In genomic region chr3:335250-335649, GRCh38 we compare ENCODE assay signal across 34 cellular contexts.
"Had no signal": no experiment of that assay in that cellular context is flagged by ENCODE, and none has a peak within 500 bp of the region (broad histone marks: within the 10 kb centered on the region; RNA-seq: fewer than 3 reads in every experiment).

No MANE protein-coding gene starts in this region.

- H3K4me1 ChIP-seq: colonic mucosa, SJCRH30 had no signal

- H3K9me3 Mint-ChIP-seq: activated B cell treated with CpG ODN at 0.5 μM for 24 hours; activated naive CD8-positive, alpha-beta T cell treated with anti-CD3 and anti-CD28 coated beads for 36 hours; central memory CD8-positive, alpha-beta T cell had no signal

- H3K4me3 ChIP-seq: colonic mucosa, SJCRH30, SK-N-MC had no signal

- H3K9ac ChIP-seq: KMS-11 had no signal

- H3K4me2 ChIP-seq: KMS-11 had no signal

- H3K27me3 Mint-ChIP-seq: activated B cell treated with CpG ODN at 0.5 μM for 24 hours; activated CD4-positive, alpha-beta memory T cell treated with anti-CD3 and anti-CD28 coated beads for 36 hours; activated naive CD8-positive, alpha-beta T cell treated with anti-CD3 and anti-CD28 coated beads for 36 hours; central memory CD8-positive, alpha-beta T cell; T-cell; T-helper 17 cell had no signal

- H3K36me3 Mint-ChIP-seq: activated CD4-positive, alpha-beta memory T cell treated with anti-CD3 and anti-CD28 coated beads for 36 hours; activated naive CD8-positive, alpha-beta T cell treated with anti-CD3 and anti-CD28 coated beads for 36 hours; T-cell had no signal

- DNase-seq: activated B cell treated with CpG ODN at 0.5 μM for 24 hours; activated CD4-positive, alpha-beta memory T cell treated with anti-CD3 and anti-CD28 coated beads for 36 hours; activated CD4-positive, alpha-beta T cell treated with anti-CD3 and anti-CD28 coated beads for 4 hours; activated CD4-positive, alpha-beta T cell treated with anti-CD3 and anti-CD28 coated beads, Interleukin-2, amount 50 U/mL, for 1 hour; activated CD4-positive, CD25-positive, alpha-beta regulatory T cell treated with anti-CD3 and anti-CD28 coated beads, Interleukin-2, amount 50 U/mL, for 72 hours; activated CD8-positive, alpha-beta memory T cell treated with anti-CD3 and anti-CD28 coated beads, Interleukin-2, amount 50 U/mL, for 4 hours; activated effector memory CD4-positive, alpha-beta T cell treated with Interleukin-2 at 50 U/mL for 16 hours; activated naive CD4-positive, alpha-beta T cell treated with anti-CD3 and anti-CD28 coated beads, Interleukin-2, amount 50 U/mL, for 16 hours; activated naive CD8-positive, alpha-beta T cell treated with anti-CD3 and anti-CD28 coated beads for 36 hours; activated T-cell treated with anti-CD3 and anti-CD28 coated beads for 4 hours; activated T-cell treated with anti-CD3 and anti-CD28 coated beads, Interleukin-2, amount 50 U/mL, for 48 hours; amniotic stem cell; aorta; brain microvascular endothelial cell; colonic mucosa; MM.1S; NCI-H1092 treated with DMSO at 0.1 percent for 48 hours; NCI-H1694; NCI-H1930; NCI-H2081 treated with DMSO at 0.1 percent for 48 hours; NCI-H2171 treated with DMSO at 0.1 percent for 48 hours; NCI-H2227 treated with DMSO at 0.1 percent for 48 hours; NCI-H446; NCI-H510A treated with DMSO at 0.1 percent for 48 hours; NCI-H526 treated with DMSO at 0.1 percent for 48 hours; SHP77; SJCRH30; T-cell; T-helper 17 cell; T-helper 9 cell had no signal

- H3K4me3 Mint-ChIP-seq: activated B cell treated with CpG ODN at 0.5 μM for 24 hours; activated CD4-positive, alpha-beta memory T cell treated with anti-CD3 and anti-CD28 coated beads for 36 hours; activated naive CD8-positive, alpha-beta T cell treated with anti-CD3 and anti-CD28 coated beads for 36 hours; central memory CD8-positive, alpha-beta T cell; T-cell; T-helper 17 cell had no signal

- H3K36me3 ChIP-seq: brain microvascular endothelial cell, colonic mucosa, SJCRH30 had no signal

- H3K4me1 Mint-ChIP-seq: activated naive CD8-positive, alpha-beta T cell treated with anti-CD3 and anti-CD28 coated beads for 36 hours; central memory CD8-positive, alpha-beta T cell; T-cell; T-helper 17 cell had no signal

- H3K27me3 ChIP-seq: brain microvascular endothelial cell, colonic mucosa, SJCRH30 had no signal

- H3K27ac ChIP-seq: brain microvascular endothelial cell, colonic mucosa, KMS-11, SJCRH30, SK-N-MC, VCaP had no signal

- H3K9me3 ChIP-seq: colonic mucosa, SJCRH30 had no signal

- H3K27ac Mint-ChIP-seq: activated B cell treated with CpG ODN at 0.5 μM for 24 hours; activated CD4-positive, alpha-beta memory T cell treated with anti-CD3 and anti-CD28 coated beads for 36 hours; activated naive CD8-positive, alpha-beta T cell treated with anti-CD3 and anti-CD28 coated beads for 36 hours; T-cell; T-helper 17 cell had no signal
